12 cellular contexts compared by ENCODE assay signal in the genomic region with DNA sequence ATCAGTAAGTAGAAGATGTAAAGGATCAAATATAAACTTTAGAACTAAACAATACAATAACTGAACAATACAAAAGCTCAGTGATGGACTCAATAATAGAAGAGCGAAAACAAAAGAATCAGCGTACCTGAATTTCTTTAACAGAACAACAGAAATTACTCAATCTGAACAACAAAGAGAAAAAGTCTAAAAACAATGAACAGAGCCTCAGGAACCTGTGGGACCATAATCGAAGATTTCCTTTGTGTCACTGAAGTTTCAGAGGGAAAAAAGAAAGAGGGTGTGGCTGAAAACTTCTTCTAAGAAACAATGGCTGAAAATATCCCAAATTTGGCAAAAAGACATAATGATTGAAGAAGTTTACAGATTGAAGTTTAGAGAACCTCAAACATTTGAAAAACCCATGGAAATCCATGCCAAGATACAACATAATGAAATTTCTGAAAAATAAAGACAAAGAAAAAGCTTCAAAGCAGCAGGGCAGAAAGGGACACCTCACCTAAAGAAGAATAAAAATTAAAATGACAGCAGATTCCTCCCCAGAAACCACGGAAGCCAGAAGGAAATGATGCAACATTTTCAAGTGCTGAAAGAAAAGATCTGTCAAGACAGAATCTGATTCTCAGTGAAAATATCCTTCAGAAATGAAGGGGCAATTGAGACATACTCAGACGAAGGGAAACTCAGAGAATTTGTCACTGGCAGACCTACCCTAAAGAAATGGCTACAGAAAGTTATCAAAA.
DNase-seq lines count a peak whose midpoint lies in the region; ATAC-seq, FAIRE-seq and TF ChIP-seq lines count a peak whose summit lies in the region.
"Had no signal": no experiment of that assay in that cellular context is flagged by ENCODE, and none has a peak within 500 bp of the region (broad histone marks: within the 10 kb centered on the region; RNA-seq: fewer than 3 reads in every experiment).

No MANE protein-coding gene starts in this region.

- no peak for ATAC-seq in HG02678 (IDR thresholded peaks at IDR 0.05; ENCODE audit: unreplicated experiment)
- no peak for ATAC-seq in activated CD4-positive, CD25-positive, alpha-beta regulatory T cell treated with anti-CD3 and anti-CD28 coated beads, Interleukin-2, amount 50 U/mL, for 24 hours
- ATAC-seq: SK-N-SH treated with all-trans-retinoic acid at 6 μM for 48 hours had no signal

- no peak for FAIRE-seq in HTR-8/SVneo (lab: Jason Lieb, UNC)
- FAIRE-seq: frontal cortex had no signal

- no peaks in the 10 kb centered on the region for H4K20me1 ChIP-seq in fibroblast of lung (ENCODE audit: control insufficient read depth, extremely low read depth, insufficient read depth, low read length)

- no peaks in the 10 kb centered on the region for H3K9me3 Mint-ChIP-seq in T-helper 2 cell treated with Interferon-gamma antibody and Interleukin-4, amounts not matched to agents 5 μg/mL and 100 μg/mL, for 36 hours

- H3K4me3 ChIP-seq in fibroblast of lung (replicated peaks in 1 of 4; ENCODE audit: control extremely low read depth in 1 of 4, insufficient read depth in 1 of 4, low read depth in 3 of 4, low read length in 4 of 4) = no peak overlapping the region
- H3K4me3 ChIP-seq in dorsolateral prefrontal cortex = no peak overlapping the region

- H2AFZ ChIP-seq in fibroblast of lung (ENCODE audit: low read length) = no peak overlapping the region

- peaks cover 4% of the 10 kb centered on the region for H3K4me1 ChIP-seq in fibroblast of lung (ENCODE audit: control insufficient read depth, extremely low read depth, insufficient read depth, low read length)

- no peaks in the 10 kb centered on the region for H3K79me2 ChIP-seq in fibroblast of lung (ENCODE audit: control insufficient read depth, insufficient read depth, low read length)

- no peak overlapping the region for H3K27ac ChIP-seq in fibroblast of lung (ENCODE audit: insufficient read depth, low read length)
- no peak overlapping the region for H3K27ac ChIP-seq in dorsolateral prefrontal cortex

- H3K27ac Mint-ChIP-seq in T-helper 2 cell treated with Interferon-gamma antibody and Interleukin-4, amounts not matched to agents 5 μg/mL and 100 μg/mL, for 36 hours = peak overlapping the region; percentile 88

- H3K27me3 ChIP-seq in fibroblast of lung (ENCODE audit: control insufficient read depth, insufficient read depth, low read length) = no peaks in the 10 kb centered on the region
- no peaks in the 10 kb centered on the region for H3K27me3 ChIP-seq in dorsolateral prefrontal cortex

- intact Hi-C loops in dorsolateral prefrontal cortex (cut with DNase I) = no loop called here

- peaks cover 9% of the 10 kb centered on the region for H3K36me3 Mint-ChIP-seq in T-helper 2 cell treated with Interferon-gamma antibody and Interleukin-4, amounts not matched to agents 5 μg/mL and 100 μg/mL, for 36 hours (ENCODE audit: low read depth)

- TF ChIP-seq CTCF in fibroblast of lung (conservative IDR thresholded peaks at IDR 0.05 in 1 of 2, IDR thresholded peaks at IDR 0.05 in 1 of 2; ENCODE audit: low read depth in 1 of 2, low read length in 2 of 2) (no peak), dorsolateral prefrontal cortex (IDR thresholded peaks at IDR 0.05 in 54 of 56, conservative IDR thresholded peaks at IDR 0.05 in 2 of 56; ENCODE audit: low read depth in 1 of 56, partially characterized antibody in 56 of 56) (no peak)

- H3K27me3 Mint-ChIP-seq in T-helper 2 cell treated with Interferon-gamma antibody and Interleukin-4, amounts not matched to agents 5 μg/mL and 100 μg/mL, for 36 hours (ENCODE audit: low read depth) = no peaks in the 10 kb centered on the region
- H3K27me3 Mint-ChIP-seq: naive B cell had no signal

- DNase-seq in AML-193 (lab: John Stamatoyannopoulos, UW) = peak; percentile 55 to 80
- DNase-seq in HTR-8/SVneo (ENCODE audit: insufficient read length, low spot score) = peak; percentile 19
- DNase-seq in T-helper 2 cell treated with Interferon-gamma antibody and Interleukin-4, amounts not matched to agents 5 μg/mL and 100 μg/mL, for 36 hours (ENCODE audit: low spot score) = peak; percentile 32
- peak; percentile 29 to 49 for DNase-seq in fibroblast of lung (ENCODE audit: low read depth in 2 of 2)
- no peak for DNase-seq in dorsolateral prefrontal cortex
- no peak for DNase-seq in NCI-H748 (lab: John Stamatoyannopoulos, UW; ENCODE audit: unreplicated experiment)
- DNase-seq: activated effector memory CD4-positive, alpha-beta T cell treated with Interleukin-2 at 50 U/mL for 16 hours; naive B cell had no signal

- no peak overlapping the region for H3K4me2 ChIP-seq in fibroblast of lung (ENCODE audit: extremely low read depth, insufficient read depth, low read length)

- no peaks in the 10 kb centered on the region for H3K36me3 ChIP-seq in fibroblast of lung (ENCODE audit: control insufficient read depth, insufficient read depth, low read length)

- H3K4me1 Mint-ChIP-seq in T-helper 2 cell treated with Interferon-gamma antibody and Interleukin-4, amounts not matched to agents 5 μg/mL and 100 μg/mL, for 36 hours (ENCODE audit: low read depth) = peaks cover 25% of the 10 kb centered on the region

- peak overlapping the region; percentile 87 for H3K4me3 Mint-ChIP-seq in T-helper 2 cell treated with Interferon-gamma antibody and Interleukin-4, amounts not matched to agents 5 μg/mL and 100 μg/mL, for 36 hours
- H3K4me3 Mint-ChIP-seq: naive B cell had no signal

- H3K9ac ChIP-seq in fibroblast of lung (ENCODE audit: insufficient read depth, low read length) = no peak overlapping the region

- no peaks in the 10 kb centered on the region for H3K9me3 ChIP-seq in fibroblast of lung (ENCODE audit: control insufficient read depth, insufficient read depth, low read depth, low read length)

Comparison
In these comparisons a context has a peak if more than half of its experiments do, and no peak if none do; other contexts are left out.
1. DNase-seq: peak in AML-193 (2 of 2), HTR-8/SVneo (single experiment), T-helper 2 cell treated with Interferon-gamma antibody and Interleukin-4, amounts not matched to agents 5 μg/mL and 100 μg/mL, for 36 hours (single experiment) and fibroblast of lung (2 of 2); none in dorsolateral prefrontal cortex (0 of 10) and NCI-H748 (single experiment).